In genomic region chr13:44577236-44578063, GRCh38 we compare ENCODE assay signal across 8 cellular contexts. TPM values are rescaled to one million over a fixed set of nuclear protein-coding genes. Genes with fewer than 3 reads are reported as not detected.
A peak's percentile ranks its signal among the peaks of the same experiment; 100 is the strongest.
DNase-seq lines count a peak whose midpoint lies in the region; ATAC-seq and TF ChIP-seq lines count a peak whose summit lies in the region.

No MANE protein-coding gene starts in this region.

- H3K27me3 ChIP-seq in BLaER1 (no peaks in the 10 kb centered on the region), left lung (peaks cover 0 to 9% of the 10 kb centered on the region in 2 donors)

- H3K36me3 ChIP-seq in BLaER1 (peaks cover 11% of the 10 kb centered on the region; the same call in 1 of the 2 replicates), left lung (no peaks in the 10 kb centered on the region)

- peaks cover 40% of the 10 kb centered on the region for H3K4me1 ChIP-seq in BLaER1
- H3K4me1 ChIP-seq in left lung, result peaks cover 15 to 42% of the 10 kb centered on the region in 2 donors

- H3K4me3 ChIP-seq in BLaER1 (peak overlapping the region; percentile 97), left lung (peak overlapping the region; percentile 87 to 90)

- peak overlapping the region; percentile 95 for H3K4me2 ChIP-seq in BLaER1

- TF ChIP-seq CTCF in left lung (IDR thresholded peaks at IDR 0.05), result no peak

- peak overlapping the region; percentile 89 for H3K9ac ChIP-seq in BLaER1

- H4K20me1 ChIP-seq in BLaER1, result peaks cover 27% of the 10 kb centered on the region; the same call in 1 of the 2 replicates

- H3K27ac ChIP-seq in BLaER1 (peak overlapping the region; percentile 95), left lung (peak overlapping the region; percentile 95 to 99)

- ATAC-seq in GM19328 (IDR thresholded peaks at IDR 0.05; ENCODE audit: unreplicated experiment) (peak; percentile 56), HG03469 (IDR thresholded peaks at IDR 0.05; ENCODE audit: unreplicated experiment) (peak; percentile 55), left lung (peak; percentile 90)

- DNase-seq in NCI-H526 treated with DMSO at 0.1 percent for 48 hours (lab: John Stamatoyannopoulos, UW) (peak; percentile 98), dedifferentiated amniotic fluid mesenchymal stem cell (ENCODE audit: extremely low spot score) (peak; percentile 95), left lung (peak; percentile 97 to 99)
- peak; percentile 97 for DNase-seq in activated CD4-positive, alpha-beta T cell treated with anti-CD3 and anti-CD28 coated beads, Interleukin-2, amount 50 U/mL, for 1 hour
- DNase-seq in stimulated activated CD4-positive, alpha-beta T cell treated with anti-CD3 and anti-CD28 coated beads, Interleukin-2, amount 100 ng/mL, for 4 hours (ENCODE audit: low read depth), result peak; percentile 94

- H3K9me3 ChIP-seq in BLaER1, result no peaks in the 10 kb centered on the region
- H3K9me3 ChIP-seq in left lung, result no peaks in the 10 kb centered on the region

- intact Hi-C loops in left lung (cut with DNase I), result no loop called here

RNA-seq across cellular contexts. Expression of gene TSC22D1, which starts 1.3 kb away (rescaled TPM):
- total RNA-seq in left lung, result 100 to 1,000 TPM in 1 of 2 donors, 10 to 100 TPM in 1; 95.4 to 103 TPM

Comparison
In these comparisons a context has a peak if more than half of its experiments do, and no peak if none do; other contexts are left out.
1. Peak in every context shown above with its lines: DNase-seq, ATAC-seq, H3K4me3 ChIP-seq and H3K27ac ChIP-seq.